Comparison of ENCODE assay signal across 22 cellular contexts in genomic region chr1:194644528-194644927, GRCh38.
"Had no signal": no experiment of that assay in that cellular context is flagged by ENCODE, and none has a peak within 500 bp of the region (broad histone marks: within the 10 kb centered on the region; RNA-seq: fewer than 3 reads in every experiment).

No MANE protein-coding gene starts in this region.

- DNase-seq: activated CD4-positive, alpha-beta T cell treated with anti-CD3 and anti-CD28 coated beads, Interleukin-2, amount 10 ng/mL, durations not matched to agents 24 days and 14 days; activated CD8-positive, alpha-beta T cell treated with anti-CD3 and anti-CD28 coated beads for 36 hours; activated naive CD4-positive, alpha-beta T cell treated with anti-CD3 and anti-CD28 coated beads for 36 hours; activated T-cell treated with anti-CD3 and anti-CD28 coated beads, Interleukin-2, amount 50 U/mL, for 1 hour; body of pancreas; colonic mucosa; left colon; lower lobe of right lung; pancreas; right lobe of liver; small intestine; stimulated activated CD4-positive, alpha-beta T cell treated with anti-CD3 and anti-CD28 coated beads, Interleukin-15, amount 100 ng/mL, for 24 hours; stimulated activated CD4-positive, alpha-beta T cell treated with anti-CD3 and anti-CD28 coated beads, Interleukin-4, amount 100 ng/mL, for 1 hour; T1000 had no signal

- H3K27me3 ChIP-seq: body of pancreas, colonic mucosa, gastroesophageal sphincter, neutrophil, pancreas, right lobe of liver had no signal

- H3K27me3 Mint-ChIP-seq: activated CD4-positive, alpha-beta T cell treated with anti-CD3 and anti-CD28 coated beads, Interleukin-2, amount 10 ng/mL, durations not matched to agents 24 days and 14 days; activated CD8-positive, alpha-beta T cell treated with anti-CD3 and anti-CD28 coated beads for 36 hours; central memory CD8-positive, alpha-beta T cell; natural killer cell treated with Interleukin-12 subunit alpha and Interleukin-12 subunit beta and Interleukin-15 and Interleukin-18, amount 100 ng/mL, for 72 hours had no signal

- H3K4me3 ChIP-seq: body of pancreas, colonic mucosa, gastroesophageal sphincter, lower lobe of right lung, pancreas, right lobe of liver, thoracic aorta had no signal

- H3K4me1 ChIP-seq: body of pancreas, colonic mucosa, gastroesophageal sphincter, lower lobe of right lung, pancreas, right lobe of liver had no signal

- H3K9me3 ChIP-seq: body of pancreas, colonic mucosa, gastroesophageal sphincter, lower lobe of right lung, neutrophil, pancreas, right lobe of liver, thoracic aorta had no signal

- H3K27ac Mint-ChIP-seq: activated CD4-positive, alpha-beta T cell treated with anti-CD3 and anti-CD28 coated beads, Interleukin-2, amount 10 ng/mL, durations not matched to agents 24 days and 14 days; activated CD8-positive, alpha-beta T cell treated with anti-CD3 and anti-CD28 coated beads for 36 hours; activated naive CD4-positive, alpha-beta T cell treated with anti-CD3 and anti-CD28 coated beads for 36 hours; activated T-helper 2 cell treated with anti-CD3 and anti-CD28 coated beads, Interferon-gamma antibody, Interleukin-2, Interleukin-4, amounts not matched to agents 10 μg/mL and 5 μg/mL and 100 μg/mL, durations not matched to agents 14 hours and 24 hours and 36 hours; mesothelial cell of epicardium; natural killer cell treated with Interleukin-12 subunit alpha and Interleukin-12 subunit beta and Interleukin-15 and Interleukin-18, amount 100 ng/mL, for 72 hours had no signal

- H3K36me3 ChIP-seq: colonic mucosa, gastroesophageal sphincter, lower lobe of right lung, neutrophil, pancreas, right lobe of liver, thoracic aorta had no signal

- H3K4me1 Mint-ChIP-seq: activated CD4-positive, alpha-beta T cell treated with anti-CD3 and anti-CD28 coated beads, Interleukin-2, amount 10 ng/mL, durations not matched to agents 24 days and 14 days; central memory CD8-positive, alpha-beta T cell; mesothelial cell of epicardium had no signal

- H3K36me3 Mint-ChIP-seq: mesothelial cell of epicardium; natural killer cell treated with Interleukin-12 subunit alpha and Interleukin-12 subunit beta and Interleukin-15 and Interleukin-18, amount 100 ng/mL, for 72 hours had no signal

- H3K4me3 Mint-ChIP-seq: activated CD4-positive, alpha-beta T cell treated with anti-CD3 and anti-CD28 coated beads, Interleukin-2, amount 10 ng/mL, durations not matched to agents 24 days and 14 days; activated CD8-positive, alpha-beta T cell treated with anti-CD3 and anti-CD28 coated beads for 36 hours; activated naive CD4-positive, alpha-beta T cell treated with anti-CD3 and anti-CD28 coated beads for 36 hours; central memory CD8-positive, alpha-beta T cell; mesothelial cell of epicardium; natural killer cell treated with Interleukin-12 subunit alpha and Interleukin-12 subunit beta and Interleukin-15 and Interleukin-18, amount 100 ng/mL, for 72 hours had no signal

- H3K9me3 Mint-ChIP-seq: activated T-helper 2 cell treated with anti-CD3 and anti-CD28 coated beads, Interferon-gamma antibody, Interleukin-2, Interleukin-4, amounts not matched to agents 10 μg/mL and 5 μg/mL and 100 μg/mL, durations not matched to agents 14 hours and 24 hours and 36 hours had no signal

- ATAC-seq: activated CD8-positive, alpha-beta T cell treated with anti-CD3 and anti-CD28 coated beads for 36 hours; body of pancreas; esophagus mucosa; gastroesophageal sphincter; left colon; lower lobe of right lung; natural killer cell treated with Interleukin-12 subunit alpha and Interleukin-12 subunit beta and Interleukin-15 and Interleukin-18, amount 100 ng/mL, for 72 hours; pancreas; right lobe of liver had no signal

- H3K27ac ChIP-seq: body of pancreas, colonic mucosa, gastroesophageal sphincter, lower lobe of right lung, neutrophil, pancreas, right lobe of liver, thoracic aorta had no signal
